1 cellular context compared by ENCODE assay signal in the genomic region with DNA sequence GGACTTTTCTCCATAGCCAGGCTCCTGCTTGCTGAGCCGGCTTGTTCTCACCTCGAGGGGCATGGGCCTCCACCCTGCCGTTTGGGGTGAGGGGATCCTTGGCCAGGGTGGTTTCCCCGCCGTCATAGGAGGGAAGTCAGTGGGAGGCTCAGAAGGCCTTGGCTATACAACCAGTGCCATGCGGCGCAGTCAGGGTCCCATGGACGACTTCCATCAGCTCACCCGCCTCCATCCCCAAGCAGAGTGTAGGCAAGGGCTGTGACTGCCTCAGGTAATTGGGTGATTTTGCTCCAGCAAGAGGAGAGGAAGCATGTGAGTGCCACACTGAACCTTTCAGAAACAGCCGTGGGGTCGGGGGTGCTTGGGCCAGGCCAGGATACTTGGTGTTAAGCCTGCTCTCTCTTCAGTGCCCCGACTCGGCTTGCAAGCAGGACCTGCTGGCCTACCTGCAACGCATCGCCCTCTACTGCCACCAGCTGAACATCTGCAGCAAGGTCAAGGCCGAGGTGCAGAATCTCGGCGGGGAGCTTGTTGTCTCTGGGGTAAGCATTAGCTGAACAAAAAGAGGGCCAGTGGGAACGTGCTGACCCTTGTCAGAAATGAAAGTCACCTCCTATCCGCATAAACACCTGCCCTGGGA.
TF ChIP-seq lines count a peak whose summit lies in the region.

No MANE protein-coding gene starts in this region.

TF ChIP-seq in HepG2, 621 proteins besides CTCF, POLR2A, EP300 and RAD21 (continued from another document):
- TF ChIP-seq, protein P1, sequence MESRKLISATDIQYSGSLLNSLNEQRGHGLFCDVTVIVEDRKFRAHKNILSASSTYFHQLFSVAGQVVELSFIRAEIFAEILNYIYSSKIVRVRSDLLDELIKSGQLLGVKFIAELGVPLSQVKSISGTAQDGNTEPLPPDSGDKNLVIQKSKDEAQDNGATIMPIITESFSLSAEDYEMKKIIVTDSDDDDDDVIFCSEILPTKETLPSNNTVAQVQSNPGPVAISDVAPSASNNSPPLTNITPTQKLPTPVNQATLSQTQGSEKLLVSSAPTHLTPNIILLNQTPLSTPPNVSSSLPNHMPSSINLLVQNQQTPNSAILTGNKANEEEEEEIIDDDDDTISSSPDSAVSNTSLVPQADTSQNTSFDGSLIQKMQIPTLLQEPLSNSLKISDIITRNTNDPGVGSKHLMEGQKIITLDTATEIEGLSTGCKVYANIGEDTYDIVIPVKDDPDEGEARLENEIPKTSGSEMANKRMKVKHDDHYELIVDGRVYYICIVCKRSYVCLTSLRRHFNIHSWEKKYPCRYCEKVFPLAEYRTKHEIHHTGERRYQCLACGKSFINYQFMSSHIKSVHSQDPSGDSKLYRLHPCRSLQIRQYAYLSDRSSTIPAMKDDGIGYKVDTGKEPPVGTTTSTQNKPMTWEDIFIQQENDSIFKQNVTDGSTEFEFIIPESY (CRISPR knock-in tag; IDR thresholded peaks at IDR 0.05) = 0 out of 2 replicates have a peak, but pooled peaks have one; percentile 52
- peak; percentile 72 for TF ChIP-seq RBM22 (optimal IDR thresholded peaks at IDR 0.05; ENCODE audit: low read length)
- TF ChIP-seq ZNF326 (CRISPR knock-in tag; IDR thresholded peaks at IDR 0.05; ENCODE audit: borderline replicate concordance) = no peak
- TF ChIP-seq, protein P2, sequence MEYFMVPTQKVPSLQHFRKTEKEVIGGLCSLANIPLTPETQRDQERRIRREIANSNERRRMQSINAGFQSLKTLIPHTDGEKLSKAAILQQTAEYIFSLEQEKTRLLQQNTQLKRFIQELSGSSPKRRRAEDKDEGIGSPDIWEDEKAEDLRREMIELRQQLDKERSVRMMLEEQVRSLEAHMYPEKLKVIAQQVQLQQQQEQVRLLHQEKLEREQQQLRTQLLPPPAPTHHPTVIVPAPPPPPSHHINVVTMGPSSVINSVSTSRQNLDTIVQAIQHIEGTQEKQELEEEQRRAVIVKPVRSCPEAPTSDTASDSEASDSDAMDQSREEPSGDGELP (IDR thresholded peaks at IDR 0.05; ENCODE audit: borderline replicate concordance, low read depth) = peak; percentile 17; the same call in 1 of the 2 replicates
- TF ChIP-seq NR2F6 (IDR thresholded peaks at IDR 0.05) = 0 out of 2 replicates have a peak, but pooled peaks have one; percentile 22
- peak; percentile 62; the same call in 1 of the 2 replicates for TF ChIP-seq NR2F6 (CRISPR knock-in tag; IDR thresholded peaks at IDR 0.05)
- TF ChIP-seq, protein P3, sequence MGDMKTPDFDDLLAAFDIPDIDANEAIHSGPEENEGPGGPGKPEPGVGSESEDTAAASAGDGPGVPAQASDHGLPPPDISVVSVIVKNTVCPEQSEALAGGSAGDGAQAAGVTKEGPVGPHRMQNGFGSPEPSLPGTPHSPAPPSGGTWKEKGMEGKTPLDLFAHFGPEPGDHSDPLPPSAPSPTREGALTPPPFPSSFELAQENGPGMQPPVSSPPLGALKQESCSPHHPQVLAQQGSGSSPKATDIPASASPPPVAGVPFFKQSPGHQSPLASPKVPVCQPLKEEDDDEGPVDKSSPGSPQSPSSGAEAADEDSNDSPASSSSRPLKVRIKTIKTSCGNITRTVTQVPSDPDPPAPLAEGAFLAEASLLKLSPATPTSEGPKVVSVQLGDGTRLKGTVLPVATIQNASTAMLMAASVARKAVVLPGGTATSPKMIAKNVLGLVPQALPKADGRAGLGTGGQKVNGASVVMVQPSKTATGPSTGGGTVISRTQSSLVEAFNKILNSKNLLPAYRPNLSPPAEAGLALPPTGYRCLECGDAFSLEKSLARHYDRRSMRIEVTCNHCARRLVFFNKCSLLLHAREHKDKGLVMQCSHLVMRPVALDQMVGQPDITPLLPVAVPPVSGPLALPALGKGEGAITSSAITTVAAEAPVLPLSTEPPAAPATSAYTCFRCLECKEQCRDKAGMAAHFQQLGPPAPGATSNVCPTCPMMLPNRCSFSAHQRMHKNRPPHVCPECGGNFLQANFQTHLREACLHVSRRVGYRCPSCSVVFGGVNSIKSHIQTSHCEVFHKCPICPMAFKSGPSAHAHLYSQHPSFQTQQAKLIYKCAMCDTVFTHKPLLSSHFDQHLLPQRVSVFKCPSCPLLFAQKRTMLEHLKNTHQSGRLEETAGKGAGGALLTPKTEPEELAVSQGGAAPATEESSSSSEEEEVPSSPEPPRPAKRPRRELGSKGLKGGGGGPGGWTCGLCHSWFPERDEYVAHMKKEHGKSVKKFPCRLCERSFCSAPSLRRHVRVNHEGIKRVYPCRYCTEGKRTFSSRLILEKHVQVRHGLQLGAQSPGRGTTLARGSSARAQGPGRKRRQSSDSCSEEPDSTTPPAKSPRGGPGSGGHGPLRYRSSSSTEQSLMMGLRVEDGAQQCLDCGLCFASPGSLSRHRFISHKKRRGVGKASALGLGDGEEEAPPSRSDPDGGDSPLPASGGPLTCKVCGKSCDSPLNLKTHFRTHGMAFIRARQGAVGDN (CRISPR knock-in tag; IDR thresholded peaks at IDR 0.05) = peak; percentile 39
- peak; percentile 50 for TF ChIP-seq STAG1 (CRISPR knock-in tag; IDR thresholded peaks at IDR 0.05)
- TF ChIP-seq AGO2 (optimal IDR thresholded peaks at IDR 0.05; ENCODE audit: low read depth, low read length) = peak; percentile 40
- no peak for TF ChIP-seq ZC3H4 (CRISPR knock-in tag; IDR thresholded peaks at IDR 0.05; ENCODE audit: borderline replicate concordance)
TF ChIP-seq in HepG2: peak in this region for 7.
